In genomic region chr10:112347709-112348671, GRCh38 we compare ENCODE assay signal across 27 cellular contexts. TPM values are rescaled to one million over a fixed set of nuclear protein-coding genes. Genes with fewer than 3 reads are reported as not detected.
"Had no signal": no experiment of that assay in that cellular context is flagged by ENCODE, and none has a peak within 500 bp of the region (broad histone marks: within the 10 kb centered on the region; RNA-seq: fewer than 3 reads in every experiment).

No MANE protein-coding gene starts in this region.

- H3K27me3 ChIP-seq: cardiac muscle cell, MG63, SJCRH30 had no signal

- H3K27ac ChIP-seq: cardiac muscle cell, SJCRH30, SK-N-MC had no signal

- H3K4me1 ChIP-seq: SJCRH30 had no signal

- H3K36me3 ChIP-seq: cardiac muscle cell, MG63, SJCRH30 had no signal

- H3K4me3 ChIP-seq: cardiac muscle cell, MG63, SJCRH30, SK-N-MC had no signal

- DNase-seq: activated CD4-positive, alpha-beta T cell treated with anti-CD3 and anti-CD28 coated beads, Interleukin-2, amount 10 ng/mL, durations not matched to agents 24 days and 14 days; activated CD4-positive, alpha-beta T cell treated with anti-CD3 and anti-CD28 coated beads, Interleukin-2, amount 50 U/mL, for 4 hours; activated CD8-positive, alpha-beta T cell treated with anti-CD3 and anti-CD28 coated beads for 36 hours; activated effector memory CD4-positive, alpha-beta T cell treated with anti-CD3 and anti-CD28 coated beads, Interleukin-2, amount 50 U/mL, for 16 hours; activated naive CD4-positive, alpha-beta T cell; activated naive CD4-positive, alpha-beta T cell treated with anti-CD3 and anti-CD28 coated beads, Interleukin-2, amount 50 U/mL, for 16 hours; activated naive CD8-positive, alpha-beta T cell treated with anti-CD3 and anti-CD28 coated beads for 36 hours; activated T-cell treated with anti-CD3 and anti-CD28 coated beads, Interleukin-2, amount 50 U/mL, for 1 hour; activated T-cell treated with anti-CD3 and anti-CD28 coated beads, Interleukin-2, amount 50 U/mL, for 72 hours; amniotic stem cell; aorta; Kasumi-1; KG1; MG63; NCI-H1048; NCI-H1105 treated with DMSO at 0.1 percent for 48 hours; NCI-H1436; NCI-H1694 treated with DMSO at 0.1 percent for 48 hours; NCI-H2029; NCI-H345; NCI-H524 treated with DMSO at 0.1 percent for 48 hours; SHP77; SJCRH30; T1000 had no signal

- H3K9me3 ChIP-seq: MG63, SJCRH30 had no signal

RNA-seq across cellular contexts. Expression of gene ACSL5, which starts 25.9 kb away (rescaled TPM):
- total RNA-seq: cardiac muscle cell, NCI-H460 had no signal
- polyA plus RNA-seq: cardiac muscle cell had no signal
